ENCODE assay signal across 14 cellular contexts in the genomic region with DNA sequence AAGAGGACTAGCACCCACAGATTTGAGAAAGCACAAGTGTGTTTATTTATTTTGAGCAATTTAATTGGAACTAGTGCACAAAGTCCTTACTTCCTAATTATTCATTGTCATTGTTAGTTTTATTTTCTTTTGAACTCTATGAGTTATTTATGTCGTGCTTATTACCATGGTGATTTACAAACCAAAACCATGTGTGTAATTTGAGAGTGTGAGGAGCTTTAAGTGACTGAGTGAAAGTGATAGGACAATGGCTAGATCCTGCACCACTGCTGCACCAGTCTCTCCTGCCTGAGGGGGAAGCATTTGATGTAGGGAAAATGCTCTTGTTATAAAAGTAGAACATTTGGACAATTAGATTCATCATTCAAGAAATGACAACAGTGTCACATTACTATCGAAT.
A peak's percentile ranks its signal among the peaks of the same experiment; 100 is the strongest.
DNase-seq lines count a peak whose midpoint lies in the region; ATAC-seq and TF ChIP-seq lines count a peak whose summit lies in the region.
"Had no signal": no experiment of that assay in that cellular context is flagged by ENCODE, and none has a peak within 500 bp of the region (broad histone marks: within the 10 kb centered on the region; RNA-seq: fewer than 3 reads in every experiment).

No MANE protein-coding gene starts in this region.

- H3K27ac Mint-ChIP-seq in activated naive CD8-positive, alpha-beta T cell treated with anti-CD3 and anti-CD28 coated beads, Interleukin-2, amount 50 U/mL, for 24 hours, result no peak overlapping the region
- H3K27ac Mint-ChIP-seq in activated naive CD8-positive, alpha-beta T cell treated with anti-CD3 and anti-CD28 coated beads for 36 hours, result no peak overlapping the region
- H3K27ac Mint-ChIP-seq in chondrocyte (ENCODE audit: unreplicated experiment) (no peak overlapping the region), osteocyte (ENCODE audit: unreplicated experiment) (peak overlapping the region; percentile 56)

- ATAC-seq in activated naive CD8-positive, alpha-beta T cell treated with anti-CD3 and anti-CD28 coated beads, Interleukin-2, amount 50 U/mL, for 24 hours, result peak; percentile 33
- no peak for ATAC-seq in GM18909 (IDR thresholded peaks at IDR 0.05; ENCODE audit: poor library complexity, unreplicated experiment)

- DNase-seq in activated naive CD8-positive, alpha-beta T cell treated with anti-CD3 and anti-CD28 coated beads, Interleukin-2, amount 50 U/mL, for 24 hours, result no peak
- DNase-seq in activated naive CD8-positive, alpha-beta T cell treated with anti-CD3 and anti-CD28 coated beads for 36 hours, result no peak
- DNase-seq in NCI-H2029 (lab: John Stamatoyannopoulos, UW), result peak; percentile 1
- no peak for DNase-seq in chondrocyte (ENCODE audit: low spot score)
- DNase-seq in osteocyte (ENCODE audit: extremely low spot score, unreplicated experiment), result no peak
- no peak for DNase-seq in H7
- DNase-seq in GM19240 (ENCODE audit: insufficient read length, low spot score), result no peak
- DNase-seq: activated CD4-positive, alpha-beta T cell treated with anti-CD3 and anti-CD28 coated beads for 1 hour; activated naive CD4-positive, alpha-beta T cell treated with Interleukin-2 at 50 U/mL for 16 hours; C1 segment of cervical spinal cord; islet precursor cell; ovary; stimulated activated CD4-positive, alpha-beta T cell treated with anti-CD3 and anti-CD28 coated beads, Interleukin-4, amount 100 ng/mL, for 24 hours had no signal

- H3K9me3 Mint-ChIP-seq in activated naive CD8-positive, alpha-beta T cell treated with anti-CD3 and anti-CD28 coated beads, Interleukin-2, amount 50 U/mL, for 24 hours, result no peaks in the 10 kb centered on the region
- H3K9me3 Mint-ChIP-seq in activated naive CD8-positive, alpha-beta T cell treated with anti-CD3 and anti-CD28 coated beads for 36 hours, result no peaks in the 10 kb centered on the region
- H3K9me3 Mint-ChIP-seq in chondrocyte (ENCODE audit: low read depth) (no peaks in the 10 kb centered on the region), osteocyte (ENCODE audit: unreplicated experiment) (no peaks in the 10 kb centered on the region)

- H3K27me3 ChIP-seq in H7 (ENCODE audit: control insufficient read depth, insufficient read depth, low read length), result no peaks in the 10 kb centered on the region
- H3K27me3 ChIP-seq: ovary had no signal

- H3K36me3 Mint-ChIP-seq in activated naive CD8-positive, alpha-beta T cell treated with anti-CD3 and anti-CD28 coated beads, Interleukin-2, amount 50 U/mL, for 24 hours (ENCODE audit: low read depth), result no peaks in the 10 kb centered on the region
- peaks cover 8% of the 10 kb centered on the region for H3K36me3 Mint-ChIP-seq in activated naive CD8-positive, alpha-beta T cell treated with anti-CD3 and anti-CD28 coated beads for 36 hours
- H3K36me3 Mint-ChIP-seq in chondrocyte (ENCODE audit: low read depth) (no peaks in the 10 kb centered on the region), osteocyte (ENCODE audit: unreplicated experiment) (no peaks in the 10 kb centered on the region)

- no peak overlapping the region for H3K4me3 ChIP-seq in H7 (ENCODE audit: insufficient read depth, low read depth, low read length)
- H3K4me3 ChIP-seq: ovary had no signal

- no peaks in the 10 kb centered on the region for H3K27me3 Mint-ChIP-seq in activated naive CD8-positive, alpha-beta T cell treated with anti-CD3 and anti-CD28 coated beads, Interleukin-2, amount 50 U/mL, for 24 hours
- H3K27me3 Mint-ChIP-seq in activated naive CD8-positive, alpha-beta T cell treated with anti-CD3 and anti-CD28 coated beads for 36 hours, result no peaks in the 10 kb centered on the region
- no peaks in the 10 kb centered on the region for H3K27me3 Mint-ChIP-seq in chondrocyte (ENCODE audit: low read depth)
- no peaks in the 10 kb centered on the region for H3K27me3 Mint-ChIP-seq in osteocyte (ENCODE audit: unreplicated experiment)

- peaks cover 15% of the 10 kb centered on the region for H3K4me1 Mint-ChIP-seq in activated naive CD8-positive, alpha-beta T cell treated with anti-CD3 and anti-CD28 coated beads, Interleukin-2, amount 50 U/mL, for 24 hours
- H3K4me1 Mint-ChIP-seq in activated naive CD8-positive, alpha-beta T cell treated with anti-CD3 and anti-CD28 coated beads for 36 hours, result peaks cover 12% of the 10 kb centered on the region
- H3K4me1 Mint-ChIP-seq in chondrocyte (ENCODE audit: low read depth) (peaks cover 13% of the 10 kb centered on the region), osteocyte (ENCODE audit: unreplicated experiment) (peaks cover 13% of the 10 kb centered on the region)

- H3K36me3 ChIP-seq in H7 (replicated peaks; ENCODE audit: control insufficient read depth, insufficient read depth, low read length), result no peaks in the 10 kb centered on the region
- H3K36me3 ChIP-seq: ovary had no signal

- TF ChIP-seq CTCF in chondrocyte (IDR thresholded peaks at IDR 0.05) (peak; percentile 52), osteocyte (IDR thresholded peaks at IDR 0.05) (peak; percentile 34)

- H3K4me3 Mint-ChIP-seq in activated naive CD8-positive, alpha-beta T cell treated with anti-CD3 and anti-CD28 coated beads, Interleukin-2, amount 50 U/mL, for 24 hours, result no peak overlapping the region
- no peak overlapping the region for H3K4me3 Mint-ChIP-seq in activated naive CD8-positive, alpha-beta T cell treated with anti-CD3 and anti-CD28 coated beads for 36 hours
- H3K4me3 Mint-ChIP-seq in chondrocyte (ENCODE audit: unreplicated experiment), result no peak overlapping the region
- H3K4me3 Mint-ChIP-seq in osteocyte (ENCODE audit: unreplicated experiment), result no peak overlapping the region
